8 cellular contexts compared by ENCODE assay signal in genomic region chr6:15879372-15880261, GRCh38.
DNase-seq lines count a peak whose midpoint lies in the region; ATAC-seq, FAIRE-seq and TF ChIP-seq lines count a peak whose summit lies in the region.

No MANE protein-coding gene starts in this region.

- H3K27me3 Mint-ChIP-seq in activated naive CD8-positive, alpha-beta T cell: peaks cover 1% of the 10 kb centered on the region

- no peak overlapping the region for H3K4me3 ChIP-seq in RWPE2 (ENCODE audit: severe bottlenecking)
- H3K4me3 ChIP-seq in subcutaneous abdominal adipose tissue (ENCODE audit: low read depth in 1 of 5, low read length in 5 of 5): peak overlapping the region in 1 of 5 donors; percentile 20

- no peaks in the 10 kb centered on the region for H3K27me3 ChIP-seq in RWPE2 (ENCODE audit: insufficient read depth, poor library complexity, severe bottlenecking)
- H3K27me3 ChIP-seq in subcutaneous abdominal adipose tissue (ENCODE audit: control insufficient read depth in 5 of 5, insufficient read depth in 4 of 5, low read length in 5 of 5): no peaks in the 10 kb centered on the region

- H3K4me1 ChIP-seq in RWPE2 (ENCODE audit: insufficient read depth, poor library complexity, severe bottlenecking) (no peaks in the 10 kb centered on the region), subcutaneous abdominal adipose tissue (ENCODE audit: control insufficient read depth in 5 of 5, insufficient read depth in 5 of 5, low read length in 5 of 5) (peaks cover 0 to 36% (median 19%) of the 10 kb centered on the region in 5 donors)

- no peak overlapping the region for H3K9ac ChIP-seq in subcutaneous abdominal adipose tissue (ENCODE audit: low read length in 5 of 5)

- no peaks in the 10 kb centered on the region for H3K36me3 ChIP-seq in RWPE2 (ENCODE audit: low read depth)
- H3K36me3 ChIP-seq in subcutaneous abdominal adipose tissue (ENCODE audit: control insufficient read depth in 5 of 5, insufficient read depth in 5 of 5, low read length in 5 of 5): no peaks in the 10 kb centered on the region

- no peak overlapping the region for H3K4me3 Mint-ChIP-seq in activated naive CD8-positive, alpha-beta T cell

- H3K27ac Mint-ChIP-seq in activated naive CD8-positive, alpha-beta T cell: peak overlapping the region; percentile 62

- peak; percentile 65 for ATAC-seq in HG03432 (IDR thresholded peaks at IDR 0.05; ENCODE audit: unreplicated experiment)
- peak; percentile 70 for ATAC-seq in RWPE2 (ENCODE audit: low read depth)

- DNase-seq in AG08396 (ENCODE audit: low spot score) (peak; percentile 46), GM19239 (ENCODE audit: insufficient read length, low spot score) (peak; percentile 43), RWPE2 (ENCODE audit: low spot score) (no peak), lung microvascular endothelial cell (ENCODE audit: low read depth in 2 of 2) (peak; percentile 77 to 87), inferior parietal cortex (ENCODE audit: extremely low spot score) (no peak)

- H3K36me3 Mint-ChIP-seq in activated naive CD8-positive, alpha-beta T cell: no peaks in the 10 kb centered on the region

- peaks cover 19% of the 10 kb centered on the region for H3K4me1 Mint-ChIP-seq in activated naive CD8-positive, alpha-beta T cell (ENCODE audit: low read depth)

- no peak overlapping the region for H3K27ac ChIP-seq in RWPE2 (ENCODE audit: poor library complexity, severe bottlenecking)
- H3K27ac ChIP-seq in subcutaneous abdominal adipose tissue (ENCODE audit: low read depth, low read length): peak overlapping the region; percentile 60

- FAIRE-seq in GM19239 (lab: Jason Lieb, UNC): peak; percentile 94

- H3K9me3 ChIP-seq in RWPE2 (ENCODE audit: severe bottlenecking) (no peaks in the 10 kb centered on the region), subcutaneous abdominal adipose tissue (ENCODE audit: control insufficient read depth in 5 of 5, low read length in 5 of 5) (no peaks in the 10 kb centered on the region)

- H3K9me3 Mint-ChIP-seq in activated naive CD8-positive, alpha-beta T cell (ENCODE audit: low read depth): no peaks in the 10 kb centered on the region

- no peak for TF ChIP-seq CTCF in RWPE2 (IDR thresholded peaks at IDR 0.05; ENCODE audit: poor library complexity, severe bottlenecking)

Comparison
In these comparisons a context has a peak if more than half of its experiments do, and no peak if none do; other contexts are left out.
1. DNase-seq: peak in AG08396 (single experiment), GM19239 (single experiment) and lung microvascular endothelial cell (2 of 2); none in RWPE2 (single experiment) and inferior parietal cortex (single experiment).